16 cellular contexts compared by ENCODE assay signal in the genomic region with DNA sequence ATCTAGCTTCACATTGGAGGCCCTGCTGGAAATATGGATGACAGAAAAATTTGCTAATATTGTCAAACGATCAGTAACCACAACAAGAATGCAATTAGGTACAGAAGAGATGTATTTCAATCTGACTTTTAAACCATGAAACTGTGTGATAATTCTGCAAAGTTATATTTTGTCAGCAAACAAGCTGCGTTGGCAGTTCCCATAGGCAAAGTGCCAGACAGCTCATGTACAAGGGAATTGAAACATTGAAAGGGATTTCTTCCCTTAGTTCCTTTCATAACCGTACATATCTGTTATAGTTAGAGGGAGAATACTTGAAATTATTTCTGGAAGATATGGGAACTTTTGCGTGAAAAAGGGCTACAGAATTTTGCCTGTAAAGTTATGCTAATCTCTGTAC.
"Had no signal": no experiment of that assay in that cellular context is flagged by ENCODE, and none has a peak within 500 bp of the region (broad histone marks: within the 10 kb centered on the region; RNA-seq: fewer than 3 reads in every experiment).

No MANE protein-coding gene starts in this region.

- H3K36me3 ChIP-seq: breast epithelium, left lung, SJSA1, tibial nerve had no signal

- H3K9me3 ChIP-seq: breast epithelium, left lung, SJSA1, tibial nerve had no signal

- H3K27me3 Mint-ChIP-seq: activated CD8-positive, alpha-beta memory T cell treated with anti-CD3 and anti-CD28 coated beads, Interleukin-2, amount 10 ng/mL, durations not matched to agents 7 days and 5 days had no signal

- H3K4me1 ChIP-seq: breast epithelium, SJSA1, tibial nerve had no signal

- H3K4me3 Mint-ChIP-seq: activated CD8-positive, alpha-beta memory T cell treated with anti-CD3 and anti-CD28 coated beads, Interleukin-2, amount 10 ng/mL, durations not matched to agents 7 days and 5 days; activated T-cell treated with anti-CD3 and anti-CD28 coated beads, Interleukin-2, amount 50 U/mL, for 4 hours had no signal

- H3K27ac Mint-ChIP-seq: activated CD8-positive, alpha-beta memory T cell treated with anti-CD3 and anti-CD28 coated beads, Interleukin-2, amount 10 ng/mL, durations not matched to agents 7 days and 5 days had no signal

- H3K27ac ChIP-seq: breast epithelium, left lung, SJSA1, skin epidermis, tibial nerve had no signal

- H3K4me3 ChIP-seq: breast epithelium, left lung, SJSA1, skin epidermis, tibial nerve had no signal

- ATAC-seq: activated CD8-positive, alpha-beta memory T cell treated with anti-CD3 and anti-CD28 coated beads, Interleukin-2, amount 10 ng/mL, durations not matched to agents 7 days and 5 days; activated naive CD4-positive, alpha-beta T cell treated with anti-CD3 and anti-CD28 coated beads, Interleukin-2, amount 50 U/mL, for 72 hours; activated T-cell treated with anti-CD3 and anti-CD28 coated beads, Interleukin-2, amount 50 U/mL, for 4 hours; left lung had no signal

- H3K27me3 ChIP-seq: breast epithelium, left lung, SJSA1, tibial nerve had no signal

- H3K9me3 Mint-ChIP-seq: activated T-cell treated with anti-CD3 and anti-CD28 coated beads, Interleukin-2, amount 50 U/mL, for 4 hours had no signal

- DNase-seq: activated CD4-positive, alpha-beta T cell treated with anti-CD3 and anti-CD28 coated beads for 1 hour; activated CD4-positive, alpha-beta T cell treated with anti-CD3 and anti-CD28 coated beads, Interleukin-2, amount 50 U/mL, for 48 hours; activated CD8-positive, alpha-beta memory T cell treated with anti-CD3 and anti-CD28 coated beads, Interleukin-2, amount 10 ng/mL, durations not matched to agents 7 days and 5 days; activated effector memory CD4-positive, alpha-beta T cell treated with anti-CD3 and anti-CD28 coated beads, Interleukin-2, amount 50 U/mL, for 16 hours; activated T-cell treated with anti-CD3 and anti-CD28 coated beads, Interleukin-2, amount 50 U/mL, for 4 hours; effector CD4-positive, alpha-beta T cell; glutamatergic neuron; islet precursor cell; mesendoderm; stimulated activated CD4-positive, alpha-beta T cell treated with anti-CD3 and anti-CD28 coated beads, Interleukin-4, amount 100 ng/mL, for 4 hours had no signal
